In genomic region chrX:71953391-71953790, GRCh38 we compare ENCODE assay signal across 22 cellular contexts.
"Had no signal": no experiment of that assay in that cellular context is flagged by ENCODE, and none has a peak within 500 bp of the region (broad histone marks: within the 10 kb centered on the region; RNA-seq: fewer than 3 reads in every experiment).

No MANE protein-coding gene starts in this region.

- H3K36me3 ChIP-seq: breast epithelium, colonic mucosa, prostate gland, tibial artery had no signal

- H3K4me1 ChIP-seq: breast epithelium, colonic mucosa, prostate gland had no signal

- H3K4me1 Mint-ChIP-seq: activated CD4-positive, alpha-beta T cell treated with anti-CD3 and anti-CD28 coated beads for 36 hours; central memory CD8-positive, alpha-beta T cell; memory B cell; naive thymus-derived CD4-positive, alpha-beta T cell had no signal

- H3K27me3 ChIP-seq: tibial artery had no signal

- H3K9me3 Mint-ChIP-seq: activated T-cell treated with anti-CD3 and anti-CD28 coated beads, Interleukin-2, amount 50 U/mL, for 4 hours; activated T-helper 2 cell treated with anti-CD3 and anti-CD28 coated beads, Interferon-gamma antibody, Interleukin-2, Interleukin-4, amounts not matched to agents 10 μg/mL and 5 μg/mL and 100 μg/mL, durations not matched to agents 14 hours and 24 hours and 36 hours; central memory CD8-positive, alpha-beta T cell; effector memory CD8-positive, alpha-beta T cell; memory B cell; naive thymus-derived CD4-positive, alpha-beta T cell; stimulated activated naive CD8-positive, alpha-beta T cell treated with anti-CD3 and anti-CD28 coated beads, Interleukin-15, Interleukin-2, amounts not matched to agents 100 ng/mL and 50 ng/mL, for 24 hours had no signal

- H3K4me3 Mint-ChIP-seq: activated CD4-positive, alpha-beta T cell treated with anti-CD3 and anti-CD28 coated beads for 36 hours; activated naive CD8-positive, alpha-beta T cell; activated T-cell treated with anti-CD3 and anti-CD28 coated beads, Interleukin-2, amount 50 U/mL, for 4 hours; central memory CD8-positive, alpha-beta T cell; effector memory CD8-positive, alpha-beta T cell; memory B cell; naive thymus-derived CD4-positive, alpha-beta T cell; stimulated activated naive CD8-positive, alpha-beta T cell treated with anti-CD3 and anti-CD28 coated beads, Interleukin-15, Interleukin-2, amounts not matched to agents 100 ng/mL and 50 ng/mL, for 24 hours had no signal

- H3K4me3 ChIP-seq: breast epithelium, colonic mucosa, dorsolateral prefrontal cortex, prostate gland, tibial artery had no signal

- H3K9me3 ChIP-seq: breast epithelium, colonic mucosa, prostate gland, tibial artery had no signal

- H3K36me3 Mint-ChIP-seq: activated naive CD8-positive, alpha-beta T cell; memory B cell; naive thymus-derived CD4-positive, alpha-beta T cell had no signal

- H3K27me3 Mint-ChIP-seq: activated CD4-positive, alpha-beta T cell treated with anti-CD3 and anti-CD28 coated beads for 36 hours; activated naive CD8-positive, alpha-beta T cell; central memory CD8-positive, alpha-beta T cell; effector memory CD8-positive, alpha-beta T cell; naive thymus-derived CD4-positive, alpha-beta T cell; stimulated activated naive CD8-positive, alpha-beta T cell treated with anti-CD3 and anti-CD28 coated beads, Interleukin-15, Interleukin-2, amounts not matched to agents 100 ng/mL and 50 ng/mL, for 24 hours had no signal

- H3K27ac ChIP-seq: breast epithelium, colonic mucosa, prostate gland, tibial artery had no signal

- DNase-seq: activated CD4-positive, alpha-beta T cell treated with anti-CD3 and anti-CD28 coated beads for 36 hours; activated CD4-positive, alpha-beta T cell treated with anti-CD3 and anti-CD28 coated beads, Interleukin-2, amount 50 U/mL, for 48 hours; activated CD8-positive, alpha-beta memory T cell treated with anti-CD3 and anti-CD28 coated beads, Interleukin-2, amount 50 U/mL, for 48 hours; activated naive CD4-positive, alpha-beta T cell; activated T-cell treated with anti-CD3 and anti-CD28 coated beads, Interleukin-2, amount 50 U/mL, for 4 hours; colonic mucosa; effector memory CD8-positive, alpha-beta T cell; hypothalamus; islet precursor cell; left cardiac atrium; naive thymus-derived CD4-positive, alpha-beta T cell; stimulated activated CD4-positive, alpha-beta T cell treated with anti-CD3 and anti-CD28 coated beads, Interleukin-4, amount 100 ng/mL, for 24 hours; T-helper 1 cell; tibial artery had no signal

- H3K27ac Mint-ChIP-seq: activated CD4-positive, alpha-beta T cell treated with anti-CD3 and anti-CD28 coated beads for 36 hours; activated naive CD8-positive, alpha-beta T cell; activated T-helper 2 cell treated with anti-CD3 and anti-CD28 coated beads, Interferon-gamma antibody, Interleukin-2, Interleukin-4, amounts not matched to agents 10 μg/mL and 5 μg/mL and 100 μg/mL, durations not matched to agents 14 hours and 24 hours and 36 hours; effector memory CD8-positive, alpha-beta T cell; memory B cell; naive thymus-derived CD4-positive, alpha-beta T cell; stimulated activated naive CD8-positive, alpha-beta T cell treated with anti-CD3 and anti-CD28 coated beads, Interleukin-15, Interleukin-2, amounts not matched to agents 100 ng/mL and 50 ng/mL, for 24 hours had no signal
